In genomic region chr6:27553123-27553904, GRCh38 we compare ENCODE assay signal across 1 cellular context.
TF ChIP-seq lines count a peak whose summit lies in the region.

No MANE protein-coding gene starts in this region.

TF ChIP-seq in K562, 482 proteins besides CTCF, POLR2A, EP300 and RAD21 (continued from another document and continues in another):
- TF ChIP-seq ZMIZ1 (IDR thresholded peaks at IDR 0.05; ENCODE audit: low read depth in 2 of 2, low read length in 2 of 2), result peak in 1 of 2 experiments; percentile 27; a peak in 1 of 4 replicates
- peak; percentile 80 for TF ChIP-seq CTBP1 (IDR thresholded peaks at IDR 0.05; ENCODE audit: borderline replicate concordance)
- TF ChIP-seq ZNF224 (CRISPR knock-in tag; IDR thresholded peaks at IDR 0.05), result no peak
- no peak for TF ChIP-seq HNRNPL (IDR thresholded peaks at IDR 0.05; ENCODE audit: low read depth, low read length)
- no peak for TF ChIP-seq ARID2 (IDR thresholded peaks at IDR 0.05)
- TF ChIP-seq ZNF140 (CRISPR knock-in tag; IDR thresholded peaks at IDR 0.05), result no peak
- TF ChIP-seq RNF219 (CRISPR knock-in tag; IDR thresholded peaks at IDR 0.05), result no peak
- 0 out of 2 replicates have a peak, but pooled peaks have one; percentile 47 for TF ChIP-seq TEAD2 (tag; IDR thresholded peaks at IDR 0.05)
- TF ChIP-seq PTRF (tag; IDR thresholded peaks at IDR 0.05), result no peak
- TF ChIP-seq CBFA2T2 (conservative IDR thresholded peaks at IDR 0.05), result no peak
- TF ChIP-seq TARDBP (IDR thresholded peaks at IDR 0.05), result peak; percentile 86; the same call in 1 of the 2 replicates
- TF ChIP-seq CBX1 (IDR thresholded peaks at IDR 0.05; ENCODE audit: low read depth), result no peak; the same call in 1 of the 2 replicates
- TF ChIP-seq ZBTB12 (CRISPR knock-in tag; IDR thresholded peaks at IDR 0.05), result 0 out of 2 replicates have a peak, but pooled peaks have one; percentile 38
- peak; percentile 58 for TF ChIP-seq ZBTB8A (IDR thresholded peaks at IDR 0.05; ENCODE audit: partially characterized antibody)
- TF ChIP-seq ZNF707 (CRISPR knock-in tag; conservative IDR thresholded peaks at IDR 0.05), result 0 out of 2 replicates have a peak, but pooled peaks have one; percentile 37
- no peak for TF ChIP-seq HEY1 (CRISPR knock-in tag; IDR thresholded peaks at IDR 0.05; ENCODE audit: borderline replicate concordance)
- TF ChIP-seq EP400 (IDR thresholded peaks at IDR 0.05), result peak; percentile 72
- no peak for TF ChIP-seq RBM39 (optimal IDR thresholded peaks at IDR 0.05; ENCODE audit: low read depth, low read length)
- no peak for TF ChIP-seq MCM5 (IDR thresholded peaks at IDR 0.05; ENCODE audit: low read depth)
- TF ChIP-seq NFYB (IDR thresholded peaks at IDR 0.05; ENCODE audit: extremely low read depth, insufficient read length), result no peak
- 0 out of 2 replicates have a peak, but pooled peaks have one; percentile 16 for TF ChIP-seq NFATC3 (IDR thresholded peaks at IDR 0.05)
- no peak for TF ChIP-seq CHD4 (IDR thresholded peaks at IDR 0.05; ENCODE audit: insufficient read depth, insufficient replicate concordance, low read depth, low read length, poor library complexity, severe bottlenecking)
- TF ChIP-seq ZNF589 (CRISPR knock-in tag; IDR thresholded peaks at IDR 0.05; ENCODE audit: low read depth), result no peak
- TF ChIP-seq ELF1 (tag; IDR thresholded peaks at IDR 0.05), result peak; percentile 42; the same call in 1 of the 2 replicates
- TF ChIP-seq CBFB (CRISPR knock-in tag; IDR thresholded peaks at IDR 0.05), result 0 out of 2 replicates have a peak, but pooled peaks have one; percentile 53
- 0 out of 2 replicates have a peak, but pooled peaks have one; percentile 9 for TF ChIP-seq ZNF324 (CRISPR knock-in tag; IDR thresholded peaks at IDR 0.05)
- no peak for TF ChIP-seq KAT8 (IDR thresholded peaks at IDR 0.05; ENCODE audit: low read depth)
- TF ChIP-seq GTF2F1 (IDR thresholded peaks at IDR 0.05; ENCODE audit: low read depth, low read length), result no peak
- TF ChIP-seq ZNF184 (CRISPR knock-in tag; IDR thresholded peaks at IDR 0.05), result no peak
- no peak for TF ChIP-seq ADNP (tag; IDR thresholded peaks at IDR 0.05)
- no peak for TF ChIP-seq PATZ1 (CRISPR knock-in tag; IDR thresholded peaks at IDR 0.05; ENCODE audit: borderline replicate concordance)
- 0 out of 2 replicates have a peak, but pooled peaks have one; percentile 55 for TF ChIP-seq MEF2D (tag; conservative IDR thresholded peaks at IDR 0.05; ENCODE audit: low read depth)
- TF ChIP-seq ATF3 (IDR thresholded peaks at IDR 0.05), result peak; percentile 75
- TF ChIP-seq ATF3 (CRISPR knock-in tag; conservative IDR thresholded peaks at IDR 0.05), result peak; percentile 86
- peak; percentile 82 to 96; a peak in 3 of 4 replicates for TF ChIP-seq TBL1XR1 (IDR thresholded peaks at IDR 0.05; ENCODE audit: low read length in 2 of 2)
- TF ChIP-seq KDM2B (CRISPR knock-in tag; IDR thresholded peaks at IDR 0.05), result no peak
- no peak for TF ChIP-seq NFE2L1 (tag; IDR thresholded peaks at IDR 0.05; ENCODE audit: borderline replicate concordance, low read depth)
- 0 out of 2 replicates have a peak, but pooled peaks have one; percentile 47 for TF ChIP-seq ZKSCAN8 (CRISPR knock-in tag; IDR thresholded peaks at IDR 0.05)
- TF ChIP-seq AFF4 (CRISPR knock-in tag; IDR thresholded peaks at IDR 0.05), result peak; percentile 67; the same call in 1 of the 2 replicates
- no peak for TF ChIP-seq ZNF507 (tag; conservative IDR thresholded peaks at IDR 0.05)
- no peak for TF ChIP-seq TFAM (CRISPR knock-in tag; conservative IDR thresholded peaks at IDR 0.05)
- TF ChIP-seq ZNF512 (tag; IDR thresholded peaks at IDR 0.05), result no peak
- TF ChIP-seq NBN (IDR thresholded peaks at IDR 0.05; ENCODE audit: low read depth), result peak; percentile 93
- TF ChIP-seq TCF7L2 (IDR thresholded peaks at IDR 0.05; ENCODE audit: low read depth, low read length), result no peak
- TF ChIP-seq ASH1L (IDR thresholded peaks at IDR 0.05; ENCODE audit: borderline replicate concordance, low read depth, partially characterized antibody), result no peak
- TF ChIP-seq ZBED1 (IDR thresholded peaks at IDR 0.05), result peak; percentile 52; the same call in 1 of the 2 replicates
- 0 out of 2 replicates have a peak, but pooled peaks have one; percentile 55 for TF ChIP-seq TCF7 (IDR thresholded peaks at IDR 0.05; ENCODE audit: borderline replicate concordance)
- TF ChIP-seq RCOR1 (IDR thresholded peaks at IDR 0.05; ENCODE audit: borderline replicate concordance in 1 of 2, low read depth in 2 of 2, low read length in 2 of 2), result peak in 1 of 2 experiments; percentile 93; a peak in 2 of 4 replicates
- peak; percentile 50; the same call in 1 of the 2 replicates for TF ChIP-seq HES1 (IDR thresholded peaks at IDR 0.05; ENCODE audit: low read depth)
- TF ChIP-seq RBFOX2 (IDR thresholded peaks at IDR 0.05; ENCODE audit: low read depth, low read length), result peak; percentile 66
- no peak for TF ChIP-seq CCNT2 (IDR thresholded peaks at IDR 0.05; ENCODE audit: borderline replicate concordance, extremely low read depth, insufficient read length, low read depth, low read length)
- TF ChIP-seq BRF2 (IDR thresholded peaks at IDR 0.05; ENCODE audit: borderline replicate concordance, insufficient read depth, insufficient read length), result no peak
- no peak for TF ChIP-seq SETDB1 (IDR thresholded peaks at IDR 0.05; ENCODE audit: low read length)
